ENCODE assay signal across 23 cellular contexts in genomic region chrX:104105863-104106262, GRCh38.
"Had no signal": no experiment of that assay in that cellular context is flagged by ENCODE, and none has a peak within 500 bp of the region (broad histone marks: within the 10 kb centered on the region; RNA-seq: fewer than 3 reads in every experiment).

No MANE protein-coding gene starts in this region.

- H3K9me3 ChIP-seq: lower lobe of right lung had no signal

- DNase-seq: activated B cell treated with CpG ODN at 0.5 μM for 24 hours; activated CD4-positive, alpha-beta T cell treated with anti-CD3 and anti-CD28 coated beads for 48 hours; activated CD8-positive, alpha-beta memory T cell treated with anti-CD3 and anti-CD28 coated beads, Interleukin-2, amount 50 U/mL, for 4 hours; activated CD8-positive, alpha-beta T cell treated with anti-CD3 and anti-CD28 coated beads, Interleukin-2, amount 10 ng/mL, durations not matched to agents 7 days and 5 days; activated effector memory CD4-positive, alpha-beta T cell treated with anti-CD3 and anti-CD28 coated beads, Interleukin-2, amount 50 U/mL, for 16 hours; activated T-cell treated with anti-CD3 and anti-CD28 coated beads, Interleukin-2, amount 50 U/mL, for 48 hours; amniotic stem cell; brain microvascular endothelial cell; effector memory CD4-positive, alpha-beta T cell; foreskin keratinocyte; immature natural killer cell; lower lobe of right lung; retina; stimulated activated CD4-positive, alpha-beta T cell treated with anti-CD3 and anti-CD28 coated beads, Interleukin-15, amount 100 ng/mL, for 24 hours; stimulated activated CD4-positive, alpha-beta T cell treated with anti-CD3 and anti-CD28 coated beads, Interleukin-4, amount 100 ng/mL, for 1 hour; stimulated activated naive CD4-positive, alpha-beta T cell treated with Interleukin-2 at 50 U/mL for 16 hours; substantia nigra; T-helper 17 cell; trophoblast cell had no signal

- H3K4me1 Mint-ChIP-seq: mesothelial cell of epicardium had no signal

- H3K27ac ChIP-seq: brain microvascular endothelial cell, foreskin keratinocyte, lower lobe of right lung, skin epidermis had no signal

- H3K4me3 Mint-ChIP-seq: activated B cell treated with CpG ODN at 0.5 μM for 24 hours; activated CD8-positive, alpha-beta T cell treated with anti-CD3 and anti-CD28 coated beads, Interleukin-2, amount 10 ng/mL, durations not matched to agents 7 days and 5 days; activated naive CD4-positive, alpha-beta T cell treated with anti-CD3 and anti-CD28 coated beads, Interleukin-2, amount 50 U/mL, for 24 hours; dendritic cell treated with granulocyte-macrophage colony-stimulating factor and Interleukin-4, amounts not matched to agents 40 ng/mL and 50 ng/mL, for 4 days; immature natural killer cell; mesothelial cell of epicardium; T-helper 17 cell had no signal

- H3K36me3 Mint-ChIP-seq: activated naive CD4-positive, alpha-beta T cell treated with anti-CD3 and anti-CD28 coated beads, Interleukin-2, amount 50 U/mL, for 24 hours had no signal

- H3K27me3 ChIP-seq: brain microvascular endothelial cell, foreskin keratinocyte had no signal

- H3K9me3 Mint-ChIP-seq: activated B cell treated with CpG ODN at 0.5 μM for 24 hours; activated naive CD4-positive, alpha-beta T cell treated with anti-CD3 and anti-CD28 coated beads, Interleukin-2, amount 50 U/mL, for 24 hours; dendritic cell treated with granulocyte-macrophage colony-stimulating factor and Interleukin-4, amounts not matched to agents 40 ng/mL and 50 ng/mL, for 4 days; immature natural killer cell; mesothelial cell of epicardium had no signal

- H3K27me3 Mint-ChIP-seq: activated B cell treated with CpG ODN at 0.5 μM for 24 hours; activated naive CD4-positive, alpha-beta T cell treated with anti-CD3 and anti-CD28 coated beads, Interleukin-2, amount 50 U/mL, for 24 hours; T-helper 17 cell had no signal

- H3K27ac Mint-ChIP-seq: activated B cell treated with CpG ODN at 0.5 μM for 24 hours; activated CD8-positive, alpha-beta T cell treated with anti-CD3 and anti-CD28 coated beads, Interleukin-2, amount 10 ng/mL, durations not matched to agents 7 days and 5 days; activated naive CD4-positive, alpha-beta T cell treated with anti-CD3 and anti-CD28 coated beads, Interleukin-2, amount 50 U/mL, for 24 hours; dendritic cell treated with granulocyte-macrophage colony-stimulating factor and Interleukin-4, amounts not matched to agents 40 ng/mL and 50 ng/mL, for 4 days; mesothelial cell of epicardium had no signal

- H3K36me3 ChIP-seq: brain microvascular endothelial cell, lower lobe of right lung had no signal

- H3K4me1 ChIP-seq: foreskin keratinocyte, lower lobe of right lung had no signal

- ATAC-seq: activated CD8-positive, alpha-beta T cell treated with anti-CD3 and anti-CD28 coated beads, Interleukin-2, amount 10 ng/mL, durations not matched to agents 7 days and 5 days; foreskin keratinocyte; lower lobe of right lung; T-helper 17 cell had no signal

- H3K4me3 ChIP-seq: lower lobe of right lung, skin epidermis had no signal
